In genomic region chr1:70361727-70362413, GRCh38 we compare ENCODE assay signal across 1 cellular context.
TF ChIP-seq lines count a peak whose summit lies in the region.

No MANE protein-coding gene starts in this region.

TF ChIP-seq in HEK293, 187 proteins besides CTCF, POLR2A, EP300 and RAD21 (continued from another document):
- peak; percentile 72 for TF ChIP-seq ZNF629 (tag by site-specific recombination; IDR thresholded peaks at IDR 0.05)
- TF ChIP-seq PRDM1 (tag by site-specific recombination; IDR thresholded peaks at IDR 0.05), result peak; percentile 60; the same call in 1 of the 2 replicates
- no peak for TF ChIP-seq ZBTB21 (tag by site-specific recombination; IDR thresholded peaks at IDR 0.05)
- TF ChIP-seq, protein P1, sequence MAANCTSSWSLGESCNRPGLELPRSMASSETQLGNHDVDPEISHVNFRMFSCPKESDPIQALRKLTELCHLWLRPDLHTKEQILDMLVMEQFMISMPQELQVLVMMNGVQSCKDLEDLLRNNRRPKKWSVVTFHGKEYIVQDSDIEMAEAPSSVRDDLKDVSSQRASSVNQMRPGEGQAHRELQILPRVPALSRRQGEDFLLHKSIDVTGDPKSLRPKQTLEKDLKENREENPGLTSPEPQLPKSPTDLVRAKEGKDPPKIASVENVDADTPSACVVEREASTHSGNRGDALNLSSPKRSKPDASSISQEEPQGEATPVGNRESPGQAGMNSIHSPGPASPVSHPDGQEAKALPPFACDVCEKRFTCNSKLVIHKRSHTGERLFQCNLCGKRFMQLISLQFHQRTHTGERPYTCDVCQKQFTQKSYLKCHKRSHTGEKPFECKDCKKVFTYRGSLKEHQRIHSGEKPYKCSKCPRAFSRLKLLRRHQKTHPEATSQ (tag by site-specific recombination; IDR thresholded peaks at IDR 0.05), result no peak
- TF ChIP-seq SETDB1 (IDR thresholded peaks at IDR 0.05; ENCODE audit: insufficient read length, low read length), result no peak
- no peak for TF ChIP-seq ZNF600 (tag by site-specific recombination; IDR thresholded peaks at IDR 0.05)
